8 cellular contexts compared by ENCODE assay signal in genomic region chr11:9565822-9566560, GRCh38. TPM values are rescaled to one million over a fixed set of nuclear protein-coding genes. Genes with fewer than 3 reads are reported as not detected.
A peak's percentile ranks its signal among the peaks of the same experiment; 100 is the strongest.
DNase-seq lines count a peak whose midpoint lies in the region; ATAC-seq and TF ChIP-seq lines count a peak whose summit lies in the region.

No MANE protein-coding gene starts in this region.

- peak overlapping the region; percentile 95 for H2BK5ac ChIP-seq in IMR-90 (ENCODE audit: low read depth, low read length, poor library complexity, severe bottlenecking)

- peak overlapping the region; percentile 62; the same call in 1 of the 2 replicates for H3K23ac ChIP-seq in IMR-90 (ENCODE audit: low read depth, low read length)

- no peak overlapping the region for H2AFZ ChIP-seq in GM23338
- H2AFZ ChIP-seq in IMR-90 (replicated peaks; ENCODE audit: low read length, poor library complexity) = peak overlapping the region; percentile 15

- H3K4me3 ChIP-seq in GM23338 = no peak overlapping the region
- H3K4me3 ChIP-seq in IMR-90 (ENCODE audit: insufficient read depth, low read depth, low read length) = no peak overlapping the region
- no peak overlapping the region for H3K4me3 ChIP-seq in astrocyte of the cerebellum (ENCODE audit: low read depth, low read length)
- H3K4me3 ChIP-seq in iPS DF 6.9 (ENCODE audit: low read length) = no peak overlapping the region

- WGBS in IMR-90 (ENCODE audit: extremely low coverage in 2 of 2, insufficient read length in 1 of 2), 2 experiments = 0% methylated on average over 3 of the region's 7 CpGs; no CpG with 5 or more reads in 1 of the 2 experiments
- no CpG with 5 or more reads among the region's 7 CpGs for WGBS in iPS DF 6.9 (ENCODE audit: insufficient coverage, insufficient read length)

- dilution Hi-C loops in IMR-90 (cut with HindIII; ENCODE audit: low sequenced_read_pairs, unreplicated experiment) = no loop called here

- no peaks in the 10 kb centered on the region for H3K9me2 ChIP-seq in GM23338 (ENCODE audit: insufficient read depth)

- CTCF ChIA-PET in IMR-90 (lab: Yijun Ruan, JAX) = interaction anchor here (0.6 to 1.2 kb wide), 3 partner anchors 17 to 460 kb away, joined by 3 to 5 read pairs (median 3); no protein-coding TSS in a partner anchor

- H3K14ac ChIP-seq in IMR-90 (replicated peaks; ENCODE audit: low read depth, low read length) = peak overlapping the region; percentile 81

- in situ Hi-C loops in IMR-90 (cut with MboI; ENCODE audit: low sequenced_read_pairs) = no loop called here
- in situ Hi-C loops in SK-MEL-5 (cut with HindIII; ENCODE audit: low pct_unique_long_range_greater_than_20kb, low sequenced_read_pairs) = no loop called here
- in situ Hi-C loops in astrocyte of the cerebellum (cut with HindIII; ENCODE audit: low sequenced_read_pairs) = no loop called here

- H2BK15ac ChIP-seq in IMR-90 (ENCODE audit: low read depth, low read length) = peak overlapping the region; percentile 83; the same call in 1 of the 3 replicates

- H3K4me3 Mint-ChIP-seq in GM23338 = no peak overlapping the region; the same call in 2 of the 3 replicates

- TF ChIP-seq RAD21 in IMR-90 (IDR thresholded peaks at IDR 0.05; ENCODE audit: low read length) = no peak; the same call in 1 of the 2 replicates

- peak overlapping the region; percentile 94 for H2BK120ac ChIP-seq in IMR-90 (ENCODE audit: low read depth, low read length)

- peaks cover 3 to 24% of the 10 kb centered on the region in 2 experiments; a peak in 3 of 4 replicates for H3K79me1 ChIP-seq in IMR-90 (ENCODE audit: low read depth in 1 of 2, low read length in 2 of 2)

- peak overlapping the region; percentile 5 to 92 for H4K8ac ChIP-seq in IMR-90 (ENCODE audit: low read depth in 2 of 2, low read length in 2 of 2)

- peak; percentile 71 for TF ChIP-seq POLR2A in IMR-90 (IDR thresholded peaks at IDR 0.05; ENCODE audit: low read depth, low read length)

- peak overlapping the region; percentile 80 for H4K91ac ChIP-seq in IMR-90 (ENCODE audit: insufficient read depth, low read depth, low read length)

- H3K18ac ChIP-seq in IMR-90 (ENCODE audit: low read depth, low read length) = peak overlapping the region; percentile 86

- H3K27me3 ChIP-seq in GM23338 (ENCODE audit: insufficient read depth) (no peaks in the 10 kb centered on the region), IMR-90 (ENCODE audit: control insufficient read depth, insufficient read depth, low read length) (no peaks in the 10 kb centered on the region), iPS DF 6.9 (ENCODE audit: control insufficient read depth, insufficient read depth, low read length) (no peaks in the 10 kb centered on the region)

- H3K9me3 Mint-ChIP-seq in GM23338 = peaks cover 12% of the 10 kb centered on the region; the same call in 2 of the 3 replicates

- intact Hi-C loops in IMR-90 (cut with micrococcal nuclease) = no loop called here

- peak overlapping the region; percentile 96 for H2BK20ac ChIP-seq in IMR-90 (ENCODE audit: low read depth, low read length)

- H2AK9ac ChIP-seq in IMR-90 (replicated peaks; ENCODE audit: low read depth, low read length, poor library complexity) = peak overlapping the region; percentile 5

- H4K20me1 ChIP-seq in GM23338 (replicated peaks; ENCODE audit: insufficient read depth) = no peaks in the 10 kb centered on the region
- no peaks in the 10 kb centered on the region for H4K20me1 ChIP-seq in IMR-90 (ENCODE audit: insufficient read depth, low read length)

- peaks cover 17% of the 10 kb centered on the region for H3K27me3 Mint-ChIP-seq in GM23338 (ENCODE audit: insufficient read depth, low read depth, poor library complexity)

- H3K9me1 ChIP-seq in IMR-90 (ENCODE audit: insufficient read depth, low read length) = peaks cover 13% of the 10 kb centered on the region

- H3K9me3 ChIP-seq in IMR-90 (ENCODE audit: control insufficient read depth, insufficient read depth, low read length) = no peaks in the 10 kb centered on the region
- no peaks in the 10 kb centered on the region for H3K9me3 ChIP-seq in iPS DF 6.9 (ENCODE audit: control insufficient read depth, insufficient read depth, low read length)

- TF ChIP-seq CTCF in GM23338 (conservative IDR thresholded peaks at IDR 0.05; ENCODE audit: low read depth in 2 of 2) (no peak), IMR-90 (conservative IDR thresholded peaks at IDR 0.05; ENCODE audit: low read depth, low read length) (no peak), astrocyte of the cerebellum (IDR thresholded peaks at IDR 0.05; ENCODE audit: low read depth, low read length, missing control alignments) (no peak)

- peak overlapping the region; percentile 92 for H3K4ac ChIP-seq in IMR-90 (ENCODE audit: low read depth, low read length)

- peak overlapping the region; percentile 92 for H3K56ac ChIP-seq in IMR-90 (ENCODE audit: extremely low read depth, insufficient read depth, low read length)

- H3K27ac ChIP-seq in GM23338 (ENCODE audit: low read depth) (peak overlapping the region; percentile 81), IMR-90 (ENCODE audit: insufficient read depth, low read length) (peak overlapping the region; percentile 94), iPS DF 6.9 (ENCODE audit: low read length) (no peak overlapping the region)

- H3K4me1 ChIP-seq in GM23338 (ENCODE audit: insufficient read depth) (peaks cover 25% of the 10 kb centered on the region), IMR-90 (ENCODE audit: control insufficient read depth, insufficient read depth, low read length) (peaks cover 8% of the 10 kb centered on the region), iPS DF 6.9 (ENCODE audit: control insufficient read depth, insufficient read depth, low read length) (no peaks in the 10 kb centered on the region)

- ATAC-seq in GM23338 = peak; percentile 67
- ATAC-seq in IMR-90 (ENCODE audit: low read depth) = peak; percentile 86

- H3K36me3 ChIP-seq in GM23338 (ENCODE audit: insufficient read depth) (no peaks in the 10 kb centered on the region), IMR-90 (ENCODE audit: control insufficient read depth, insufficient read depth, low read length) (no peaks in the 10 kb centered on the region), iPS DF 6.9 (ENCODE audit: control insufficient read depth, insufficient read depth, low read length) (no peaks in the 10 kb centered on the region)

- H4K5ac ChIP-seq in IMR-90 (ENCODE audit: low read depth, low read length) = peak overlapping the region; percentile 74

- no TSS peak for BruUV-seq in IMR-90 (replicated peaks; lab: Mats Ljungman, UMichigan)

- H3K27ac Mint-ChIP-seq in GM23338 = peak overlapping the region; percentile 91

- peak overlapping the region; percentile 73 for H3K9ac ChIP-seq in IMR-90 (ENCODE audit: low read depth, low read length)

- POLR2A ChIA-PET in IMR-90 (lab: Charles Lee; ENCODE audit: unreplicated experiment) = interaction anchor here (0.7 kb wide), 1 partner anchor 43 kb away, joined by 4 read pairs; no protein-coding TSS in a partner anchor

- peak overlapping the region; percentile 69; the same call in 1 of the 2 replicates for H2AK5ac ChIP-seq in IMR-90 (ENCODE audit: low read depth, low read length)

- H3F3A ChIP-seq in GM23338 (replicated peaks; ENCODE audit: low read depth) = no peaks in the 10 kb centered on the region

- DNase-seq in GDM1 (lab: John Stamatoyannopoulos, UW) = peak; percentile 20
- DNase-seq in GM23338 (ENCODE audit: low spot score) = peak; percentile 85
- DNase-seq in IMR-90 = peak; percentile 100
- DNase-seq in SK-MEL-5 (ENCODE audit: low read depth, low spot score) = peak; percentile 86
- peak; percentile 100 for DNase-seq in astrocyte of the cerebellum (ENCODE audit: low read depth)
- DNase-seq in iPS DF 6.9 (ENCODE audit: low read depth, low spot score) = peak; percentile 88
- DNase-seq in stimulated activated CD4-positive, alpha-beta T cell treated with anti-CD3 and anti-CD28 coated beads, Interleukin-15, amount 100 ng/mL, for 24 hours = peak; percentile 72
- no peak for DNase-seq in NCI-H526 treated with DMSO at 0.1 percent for 48 hours (lab: John Stamatoyannopoulos, UW)

- no peaks in the 10 kb centered on the region for H3K79me2 ChIP-seq in GM23338 (replicated peaks; ENCODE audit: insufficient read depth)

- H3K4me2 ChIP-seq in GM23338 (no peak overlapping the region), IMR-90 (ENCODE audit: low read depth, low read length) (peak overlapping the region; percentile 77)

- H3K36me3 Mint-ChIP-seq in GM23338 (ENCODE audit: low read depth) = peaks cover 6% of the 10 kb centered on the region

- peaks cover 41% of the 10 kb centered on the region for H3K4me1 Mint-ChIP-seq in GM23338

TF ChIP-seq in GM23338, 12 proteins besides CTCF, POLR2A, EP300 and RAD21:
- TF ChIP-seq CREB1 (CRISPR knock-in tag; IDR thresholded peaks at IDR 0.05; ENCODE audit: low read depth) (peak; percentile 59; the same call in 1 of the 2 replicates), ETS1 (IDR thresholded peaks at IDR 0.05) (no peak)
TF ChIP-seq in GM23338: peak in this region for 1.

TF ChIP-seq in IMR-90, 13 proteins besides CTCF, POLR2A, EP300 and RAD21 (continues in another document):
- TF ChIP-seq NFE2L2 (IDR thresholded peaks at IDR 0.05; ENCODE audit: low read depth, low read length) (peak; percentile 71; the same call in 1 of the 2 replicates), FOS (IDR thresholded peaks at IDR 0.05; ENCODE audit: low read depth, low read length) (peak; percentile 100), MAZ (IDR thresholded peaks at IDR 0.05; ENCODE audit: borderline replicate concordance, low read depth, low read length) (peak; percentile 63; the same call in 1 of the 2 replicates), BHLHE40 (IDR thresholded peaks at IDR 0.05; ENCODE audit: low read depth, low read length) (peak; percentile 52; the same call in 1 of the 2 replicates), SMC3 (IDR thresholded peaks at IDR 0.05; ENCODE audit: low read depth, low read length) (no peak), ELK1 (IDR thresholded peaks at IDR 0.05; ENCODE audit: borderline replicate concordance, low read depth, low read length) (no peak)

RNA-seq across cellular contexts. Expression of gene WEE1, which starts 7.5 kb away (rescaled TPM):
- total RNA-seq in GM23338 (2014; rRNA removed; shearing (Covaris generic)) = 144 and 149 TPM in 2 replicates
- polyA plus RNA-seq in GM23338 (2016; fragmentation: Nextera tagmentation; extraction: Ambion mirVana) (48.9 and 50.7 TPM in 2 replicates), IMR-90 (2012; rRNA removed) (20.2 and 26.5 TPM in 2 replicates)
- 29.2 and 45.5 TPM in 2 replicates for total RNA-seq in IMR-90 (2012; rRNA removed)
- polyA plus RNA-seq in IMR-90 (2012; cell fraction: cytosol; rRNA removed) = 3.7 and 5.6 TPM in 2 replicates
- 10.9 and 83.2 TPM in 2 replicates for polyA plus RNA-seq in IMR-90 (2012; cell fraction: nucleus; rRNA removed; ENCODE audit: low replicate concordance)
- total RNA-seq in SK-MEL-5 (2014; rRNA removed; shearing (Covaris generic)) = 23.7 and 30.1 TPM in 2 replicates
- 31.2 and 38.4 TPM in 2 replicates for polyA plus RNA-seq in SK-MEL-5 (2015; cell fraction: cytosol; rRNA removed)
- 69.8 and 97.0 TPM in 2 replicates for polyA plus RNA-seq in SK-MEL-5 (2015; cell fraction: nucleus; rRNA removed)
